In genomic region chr4:38359113-38359512, GRCh38 we compare ENCODE assay signal across 1 cellular context.
A peak's percentile ranks its signal among the peaks of the same experiment; 100 is the strongest.
TF ChIP-seq lines count a peak whose summit lies in the region.

No MANE protein-coding gene starts in this region.

TF ChIP-seq in GM12878, 131 proteins besides CTCF, POLR2A, EP300 and RAD21:
- TF ChIP-seq JUNB (IDR thresholded peaks at IDR 0.05): peak; percentile 41
- no peak for TF ChIP-seq CHD1 (IDR thresholded peaks at IDR 0.05; ENCODE audit: low read depth, low read length)
